Comparison of ENCODE assay signal across 8 cellular contexts in the genomic region with DNA sequence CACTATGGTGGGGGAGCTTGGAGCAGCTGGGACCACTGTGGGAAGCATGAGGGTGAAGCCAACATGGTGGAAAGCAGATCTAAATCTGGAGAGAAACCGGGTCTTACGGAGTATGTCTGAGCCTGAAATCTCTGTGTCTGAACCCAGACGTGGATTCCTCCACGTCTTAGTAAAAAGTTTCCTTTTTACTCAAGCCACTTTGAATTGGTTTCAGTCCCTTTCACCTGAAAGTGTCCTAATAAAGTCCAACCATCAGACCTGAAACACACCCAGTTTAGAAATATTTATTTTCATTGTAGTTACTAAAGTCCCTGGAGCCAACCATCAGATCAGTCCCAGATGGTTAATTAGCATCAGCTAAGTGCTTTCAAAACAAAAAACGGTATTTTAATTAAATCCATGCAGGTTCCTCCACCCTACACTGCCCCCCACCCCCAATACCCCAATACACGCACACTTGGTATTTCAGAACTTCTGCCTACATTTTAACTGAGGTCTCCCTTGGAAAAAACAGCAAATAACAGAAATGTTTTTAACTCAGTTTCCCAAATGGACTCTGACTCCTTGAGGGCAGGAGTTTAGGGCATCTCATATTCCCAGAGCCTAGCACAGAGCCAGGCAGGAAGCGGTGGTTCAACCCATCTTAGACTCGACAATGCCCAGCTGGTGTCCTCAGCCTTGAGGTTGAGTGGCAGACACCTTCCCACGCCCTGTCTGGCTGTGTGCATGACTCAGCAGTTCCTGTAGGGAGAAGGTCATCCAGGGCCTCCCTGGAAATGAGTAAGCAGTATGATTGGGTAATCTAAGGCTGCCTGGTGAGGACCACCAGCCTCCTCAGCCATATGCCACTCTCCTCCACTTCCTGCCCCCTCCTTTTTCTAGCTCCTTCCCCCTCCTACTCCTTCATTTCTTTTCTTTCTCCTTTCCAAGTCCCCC.
A peak's percentile ranks its signal among the peaks of the same experiment; 100 is the strongest.
DNase-seq lines count a peak whose midpoint lies in the region; FAIRE-seq and TF ChIP-seq lines count a peak whose summit lies in the region.

No MANE protein-coding gene starts in this region.

- H3K27me3 Mint-ChIP-seq in activated T-cell treated with anti-CD3 and anti-CD28 coated beads, Interleukin-2, amount 50 U/mL, for 24 hours: peaks cover 24% of the 10 kb centered on the region
- H3K27me3 Mint-ChIP-seq in osteocyte (ENCODE audit: unreplicated experiment): no peaks in the 10 kb centered on the region
- H3K27me3 Mint-ChIP-seq in activated T-helper 2 cell treated with anti-CD3 and anti-CD28 coated beads, Interferon-gamma antibody, Interleukin-2, Interleukin-4, amounts not matched to agents 10 μg/mL and 5 μg/mL and 100 μg/mL, durations not matched to agents 14 hours and 24 hours and 36 hours (ENCODE audit: low read depth): peaks cover 4% of the 10 kb centered on the region

- no peaks in the 10 kb centered on the region for H3K9me2 ChIP-seq in Karpas-422 (replicated peaks; ENCODE audit: insufficient read depth, low read length)

- no peaks in the 10 kb centered on the region for H3K9me3 Mint-ChIP-seq in activated T-cell treated with anti-CD3 and anti-CD28 coated beads, Interleukin-2, amount 50 U/mL, for 24 hours
- H3K9me3 Mint-ChIP-seq in osteocyte (ENCODE audit: unreplicated experiment): peaks cover 3% of the 10 kb centered on the region
- H3K9me3 Mint-ChIP-seq in activated T-helper 2 cell treated with anti-CD3 and anti-CD28 coated beads, Interferon-gamma antibody, Interleukin-2, Interleukin-4, amounts not matched to agents 10 μg/mL and 5 μg/mL and 100 μg/mL, durations not matched to agents 14 hours and 24 hours and 36 hours: no peaks in the 10 kb centered on the region

- H3K27ac ChIP-seq in Karpas-422 (ENCODE audit: low read length): no peak overlapping the region

- no peaks in the 10 kb centered on the region for H3K9me3 ChIP-seq in Karpas-422 (ENCODE audit: low read length)

- H3K4me2 ChIP-seq in Karpas-422 (ENCODE audit: low read depth, low read length, poor library complexity, severe bottlenecking): no peak overlapping the region

- H3K79me2 ChIP-seq in Karpas-422 (ENCODE audit: low read length): no peaks in the 10 kb centered on the region

- H3K4me3 ChIP-seq in bronchial epithelial cell (ENCODE audit: low read depth, low read length) (no peak overlapping the region), Karpas-422 (ENCODE audit: low read length) (no peak overlapping the region)

- no peaks in the 10 kb centered on the region for H3K4me1 ChIP-seq in Karpas-422 (ENCODE audit: low read length)

- H3K4me3 Mint-ChIP-seq in activated T-cell treated with anti-CD3 and anti-CD28 coated beads, Interleukin-2, amount 50 U/mL, for 24 hours: no peak overlapping the region
- H3K4me3 Mint-ChIP-seq in osteocyte (ENCODE audit: unreplicated experiment): no peak overlapping the region
- no peak overlapping the region for H3K4me3 Mint-ChIP-seq in activated T-helper 2 cell treated with anti-CD3 and anti-CD28 coated beads, Interferon-gamma antibody, Interleukin-2, Interleukin-4, amounts not matched to agents 10 μg/mL and 5 μg/mL and 100 μg/mL, durations not matched to agents 14 hours and 24 hours and 36 hours (ENCODE audit: low read depth)

- no peak for FAIRE-seq in bronchial epithelial cell (lab: Jason Lieb, UNC)

- no peak for TF ChIP-seq CTCF in bronchial epithelial cell (IDR thresholded peaks at IDR 0.05; ENCODE audit: insufficient read depth, low read length, severe bottlenecking)
- no peak for TF ChIP-seq CTCF in osteocyte (IDR thresholded peaks at IDR 0.05)

- DNase-seq in activated T-cell treated with anti-CD3 and anti-CD28 coated beads, Interleukin-2, amount 50 U/mL, for 24 hours: peak; percentile 39
- DNase-seq in activated T-cell treated with anti-CD3 and anti-CD28 coated beads for 4 hours (no peak), NCI-H524 treated with DMSO at 0.1 percent for 48 hours (lab: John Stamatoyannopoulos, UW) (peak; percentile 60), bronchial epithelial cell (ENCODE audit: low read depth) (peak; percentile 97), osteocyte (ENCODE audit: extremely low spot score, unreplicated experiment) (no peak), NCI-H2196 treated with DMSO at 0.1 percent for 48 hours (lab: John Stamatoyannopoulos, UW; ENCODE audit: unreplicated experiment) (no peak), Karpas-422 (no peak)
- no peak for DNase-seq in activated T-helper 2 cell treated with anti-CD3 and anti-CD28 coated beads, Interferon-gamma antibody, Interleukin-2, Interleukin-4, amounts not matched to agents 10 μg/mL and 5 μg/mL and 100 μg/mL, durations not matched to agents 14 hours and 24 hours and 36 hours (ENCODE audit: low spot score)

- no peaks in the 10 kb centered on the region for H4K20me1 ChIP-seq in Karpas-422 (ENCODE audit: insufficient read depth, low read depth, low read length)

- peaks cover 7% of the 10 kb centered on the region for H3K4me1 Mint-ChIP-seq in activated T-cell treated with anti-CD3 and anti-CD28 coated beads, Interleukin-2, amount 50 U/mL, for 24 hours (ENCODE audit: low read depth)
- peaks cover 10% of the 10 kb centered on the region for H3K4me1 Mint-ChIP-seq in osteocyte (ENCODE audit: unreplicated experiment)
- peaks cover 2% of the 10 kb centered on the region for H3K4me1 Mint-ChIP-seq in activated T-helper 2 cell treated with anti-CD3 and anti-CD28 coated beads, Interferon-gamma antibody, Interleukin-2, Interleukin-4, amounts not matched to agents 10 μg/mL and 5 μg/mL and 100 μg/mL, durations not matched to agents 14 hours and 24 hours and 36 hours (ENCODE audit: low read depth)

- H2AFZ ChIP-seq in Karpas-422 (ENCODE audit: low read length): no peak overlapping the region

- intact Hi-C loops in activated T-helper 2 cell treated with anti-CD3 and anti-CD28 coated beads, Interferon-gamma antibody, Interleukin-2, Interleukin-4, amounts not matched to agents 10 μg/mL and 5 μg/mL and 100 μg/mL, durations not matched to agents 14 hours and 24 hours and 36 hours (cut with micrococcal nuclease): no loop called here

- no peaks in the 10 kb centered on the region for H3K36me3 Mint-ChIP-seq in activated T-cell treated with anti-CD3 and anti-CD28 coated beads, Interleukin-2, amount 50 U/mL, for 24 hours (ENCODE audit: low read depth)
- H3K36me3 Mint-ChIP-seq in osteocyte (ENCODE audit: unreplicated experiment): no peaks in the 10 kb centered on the region
- no peaks in the 10 kb centered on the region for H3K36me3 Mint-ChIP-seq in activated T-helper 2 cell treated with anti-CD3 and anti-CD28 coated beads, Interferon-gamma antibody, Interleukin-2, Interleukin-4, amounts not matched to agents 10 μg/mL and 5 μg/mL and 100 μg/mL, durations not matched to agents 14 hours and 24 hours and 36 hours (ENCODE audit: low read depth)

- no peaks in the 10 kb centered on the region for H3K36me3 ChIP-seq in bronchial epithelial cell (ENCODE audit: control insufficient read depth, insufficient read depth, low read length)
- no peaks in the 10 kb centered on the region for H3K36me3 ChIP-seq in Karpas-422 (ENCODE audit: insufficient read depth, low read length)

- H3K9ac ChIP-seq in Karpas-422 (ENCODE audit: low read length): no peak overlapping the region

- H3K27ac Mint-ChIP-seq in activated T-cell treated with anti-CD3 and anti-CD28 coated beads, Interleukin-2, amount 50 U/mL, for 24 hours: no peak overlapping the region
- H3K27ac Mint-ChIP-seq in osteocyte (ENCODE audit: unreplicated experiment): peak overlapping the region; percentile 88
- no peak overlapping the region for H3K27ac Mint-ChIP-seq in activated T-helper 2 cell treated with anti-CD3 and anti-CD28 coated beads, Interferon-gamma antibody, Interleukin-2, Interleukin-4, amounts not matched to agents 10 μg/mL and 5 μg/mL and 100 μg/mL, durations not matched to agents 14 hours and 24 hours and 36 hours

- no peaks in the 10 kb centered on the region for H3K27me3 ChIP-seq in bronchial epithelial cell (ENCODE audit: control insufficient read depth, insufficient read depth, low read length)
- H3K27me3 ChIP-seq in Karpas-422 (ENCODE audit: low read length): 0 out of 2 replicates have a peak, but pooled peaks cover 2% of the 10 kb centered on the region

Comparison
In these comparisons a context has a peak if more than half of its experiments do, and no peak if none do; other contexts are left out.
1. DNase-seq: peak in activated T-cell treated with anti-CD3 and anti-CD28 coated beads, Interleukin-2, amount 50 U/mL, for 24 hours (single experiment), NCI-H524 treated with DMSO at 0.1 percent for 48 hours (single experiment) and bronchial epithelial cell (single experiment); none in activated T-cell treated with anti-CD3 and anti-CD28 coated beads for 4 hours (single experiment), osteocyte (single experiment), NCI-H2196 treated with DMSO at 0.1 percent for 48 hours (single experiment), activated T-helper 2 cell treated with anti-CD3 and anti-CD28 coated beads, Interferon-gamma antibody, Interleukin-2, Interleukin-4, amounts not matched to agents 10 μg/mL and 5 μg/mL and 100 μg/mL, durations not matched to agents 14 hours and 24 hours and 36 hours (single experiment) and Karpas-422 (single experiment).